In the genomic region with DNA sequence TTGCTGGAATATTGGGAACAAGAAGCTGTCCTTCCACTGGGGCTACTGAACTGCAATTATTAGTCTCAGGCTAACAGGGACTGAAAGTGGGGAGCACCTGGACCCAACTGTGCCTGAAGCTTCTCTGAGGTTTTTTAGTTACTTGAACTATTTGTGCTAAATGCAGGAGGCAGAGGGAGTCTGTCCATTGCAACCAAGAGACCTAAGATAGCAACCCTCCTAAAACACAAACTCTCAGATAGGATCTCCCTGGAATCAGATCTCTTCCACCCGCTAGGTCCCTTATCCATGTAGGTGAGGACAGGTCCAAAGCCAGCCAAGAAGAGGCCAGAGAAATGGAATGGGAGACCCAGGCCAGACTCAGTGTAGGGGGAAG, we compare ENCODE assay signal across 12 cellular contexts. TPM values are rescaled to one million over a fixed set of nuclear protein-coding genes. Genes with fewer than 3 reads are reported as not detected.
DNase-seq lines count a peak whose midpoint lies in the region; ATAC-seq and TF ChIP-seq lines count a peak whose summit lies in the region.
"Had no signal": no experiment of that assay in that cellular context is flagged by ENCODE, and none has a peak within 500 bp of the region (broad histone marks: within the 10 kb centered on the region; RNA-seq: fewer than 3 reads in every experiment).

No MANE protein-coding gene starts in this region.

- H4K20me1 ChIP-seq in fibroblast of lung (ENCODE audit: control insufficient read depth, extremely low read depth, insufficient read depth, low read length), result no peaks in the 10 kb centered on the region

- peak overlapping the region; percentile 80 for H3K27ac Mint-ChIP-seq in Calu3 (ENCODE audit: unreplicated experiment)
- H3K27ac Mint-ChIP-seq in activated CD4-positive, alpha-beta T cell treated with anti-CD3 and anti-CD28 coated beads for 36 hours, result no peak overlapping the region

- H3K4me3 ChIP-seq in Peyer's patch, result no peak overlapping the region
- no peak overlapping the region for H3K4me3 ChIP-seq in fibroblast of lung (replicated peaks in 1 of 4; ENCODE audit: control extremely low read depth in 1 of 4, insufficient read depth in 1 of 4, low read depth in 3 of 4, low read length in 4 of 4)
- H3K4me3 ChIP-seq in sigmoid colon, result no peak overlapping the region

- H3K36me3 ChIP-seq in Peyer's patch, result no peaks in the 10 kb centered on the region
- no peaks in the 10 kb centered on the region for H3K36me3 ChIP-seq in fibroblast of lung (ENCODE audit: control insufficient read depth, insufficient read depth, low read length)
- H3K36me3 ChIP-seq in sigmoid colon, result no peaks in the 10 kb centered on the region

- H3K27ac ChIP-seq in Peyer's patch (peak overlapping the region in 3 of 4 donors; percentile 25 to 78 (median 44)), fibroblast of lung (ENCODE audit: insufficient read depth, low read length) (peak overlapping the region; percentile 78), sigmoid colon (peak overlapping the region; percentile 83 to 99 (median 92))

- H3K4me3 Mint-ChIP-seq in Calu3 (ENCODE audit: low read depth, unreplicated experiment), result peak overlapping the region; percentile 35
- no peak overlapping the region for H3K4me3 Mint-ChIP-seq in activated CD4-positive, alpha-beta T cell treated with anti-CD3 and anti-CD28 coated beads for 36 hours

- DNase-seq in Calu3 (no peak), Peyer's patch (no peak), fibroblast of lung (ENCODE audit: low read depth in 2 of 2) (no peak), sigmoid colon (no peak), ACHN (no peak)
- DNase-seq in activated CD4-positive, alpha-beta T cell treated with anti-CD3 and anti-CD28 coated beads for 36 hours, result no peak
- no peak for DNase-seq in activated CD8-positive, alpha-beta memory T cell treated with anti-CD3 and anti-CD28 coated beads, Interleukin-2, amount 50 U/mL, for 48 hours
- DNase-seq: effector CD4-positive, alpha-beta T cell; NCI-H2081 treated with DMSO at 0.1 percent for 48 hours; stimulated activated CD4-positive, alpha-beta T cell treated with anti-CD3 and anti-CD28 coated beads, Interleukin-12 subunit alpha, Interleukin-12 subunit beta, amount 100 ng/mL, for 4 hours; stimulated activated naive CD4-positive, alpha-beta T cell had no signal

- WGBS in sigmoid colon, 2 donors, result 89 to 94% methylated on average over 1 of the region's 1 CpG

- peaks cover 0 to 84% (median 3%) of the 10 kb centered on the region in 4 donors for H3K4me1 ChIP-seq in Peyer's patch
- peaks cover 40% of the 10 kb centered on the region for H3K4me1 ChIP-seq in fibroblast of lung (ENCODE audit: control insufficient read depth, extremely low read depth, insufficient read depth, low read length)
- H3K4me1 ChIP-seq in sigmoid colon, result peaks cover 0 to 99% (median 98%) of the 10 kb centered on the region in 4 donors

- POLR2A ChIA-PET in activated CD4-positive, alpha-beta T cell treated with anti-CD3 and anti-CD28 coated beads for 36 hours (lab: Charles Lee), result no interaction called here

- no peak for TF ChIP-seq CTCF in Calu3 (IDR thresholded peaks at IDR 0.05; ENCODE audit: unreplicated experiment)
- no peak for TF ChIP-seq CTCF in Peyer's patch (IDR thresholded peaks at IDR 0.05)
- no peak for TF ChIP-seq CTCF in fibroblast of lung (conservative IDR thresholded peaks at IDR 0.05 in 1 of 2, IDR thresholded peaks at IDR 0.05 in 1 of 2; ENCODE audit: low read depth in 1 of 2, low read length in 2 of 2)
- TF ChIP-seq CTCF in sigmoid colon (IDR thresholded peaks at IDR 0.05), result no peak

- H3K9ac ChIP-seq in fibroblast of lung (ENCODE audit: insufficient read depth, low read length), result no peak overlapping the region

- no TSS peak for BruUV-seq in Calu3 (replicated peaks; lab: Mats Ljungman, UMichigan)

- no peak for TF ChIP-seq EP300 in sigmoid colon (IDR thresholded peaks at IDR 0.05)

- no peaks in the 10 kb centered on the region for H3K9me3 Mint-ChIP-seq in Calu3 (ENCODE audit: low read depth, unreplicated experiment)
- H3K9me3 Mint-ChIP-seq in activated CD4-positive, alpha-beta T cell treated with anti-CD3 and anti-CD28 coated beads for 36 hours (ENCODE audit: low read depth), result no peaks in the 10 kb centered on the region

- intact Hi-C loops in Calu3 (cut with micrococcal nuclease; ENCODE audit: unreplicated experiment), result loop anchor here (5.0 kb wide), 2 partner anchors 57 to 218 kb away; no protein-coding TSS in a partner anchor
- intact Hi-C loops in sigmoid colon (cut with DNase I), result no loop called here
- intact Hi-C loops in activated CD4-positive, alpha-beta T cell treated with anti-CD3 and anti-CD28 coated beads for 36 hours (cut with DNase I, micrococcal nuclease), result no loop called here

- H2AFZ ChIP-seq in fibroblast of lung (ENCODE audit: low read length), result no peak overlapping the region

- H3K9me3 ChIP-seq in Peyer's patch (no peaks in the 10 kb centered on the region), fibroblast of lung (ENCODE audit: control insufficient read depth, insufficient read depth, low read depth, low read length) (no peaks in the 10 kb centered on the region), sigmoid colon (no peaks in the 10 kb centered on the region)

- peaks cover 26% of the 10 kb centered on the region for H3K79me2 ChIP-seq in fibroblast of lung (ENCODE audit: control insufficient read depth, insufficient read depth, low read length)

- H3K27me3 ChIP-seq in Peyer's patch (no peaks in the 10 kb centered on the region), fibroblast of lung (ENCODE audit: control insufficient read depth, insufficient read depth, low read length) (no peaks in the 10 kb centered on the region), sigmoid colon (no peaks in the 10 kb centered on the region)

- no peaks in the 10 kb centered on the region for H3K27me3 Mint-ChIP-seq in Calu3 (ENCODE audit: unreplicated experiment)
- H3K27me3 Mint-ChIP-seq in activated CD4-positive, alpha-beta T cell treated with anti-CD3 and anti-CD28 coated beads for 36 hours, result no peaks in the 10 kb centered on the region

- H3K4me1 Mint-ChIP-seq in Calu3 (ENCODE audit: low read depth, unreplicated experiment), result peaks cover 84% of the 10 kb centered on the region
- H3K4me1 Mint-ChIP-seq in activated CD4-positive, alpha-beta T cell treated with anti-CD3 and anti-CD28 coated beads for 36 hours, result peaks cover 25% of the 10 kb centered on the region

- no peak for ATAC-seq in activated CD4-positive, alpha-beta T cell treated with anti-CD3 and anti-CD28 coated beads for 36 hours
- no peak for ATAC-seq in HG03442 (IDR thresholded peaks at IDR 0.05; ENCODE audit: unreplicated experiment)

- in situ Hi-C loops in ACHN (cut with HindIII; ENCODE audit: low pct_ligation_motif_present, low pct_unique_long_range_greater_than_20kb, low sequenced_read_pairs), result no loop called here

- TF ChIP-seq POLR2A in Peyer's patch (IDR thresholded peaks at IDR 0.05), result no peak
- no peak for TF ChIP-seq POLR2A in sigmoid colon (IDR thresholded peaks at IDR 0.05)

- H3K4me2 ChIP-seq in fibroblast of lung (ENCODE audit: extremely low read depth, insufficient read depth, low read length), result no peak overlapping the region

- CTCF ChIA-PET in Calu3 (lab: Charles Lee), result interaction anchor here (1.0 to 2.9 kb wide), 5 partner anchors 9 to 255 kb away, joined by 3 to 12 read pairs (median 4); no protein-coding TSS in a partner anchor
- CTCF ChIA-PET in activated CD4-positive, alpha-beta T cell treated with anti-CD3 and anti-CD28 coated beads for 36 hours (lab: Charles Lee), result interaction anchor here (0.7 to 1.3 kb wide), 3 partner anchors 15 to 452 kb away, joined by 3 to 4 read pairs (median 3); no protein-coding TSS in a partner anchor

- peaks cover 80% of the 10 kb centered on the region for H3K36me3 Mint-ChIP-seq in Calu3 (ENCODE audit: insufficient read depth, unreplicated experiment)
- H3K36me3 Mint-ChIP-seq in activated CD4-positive, alpha-beta T cell treated with anti-CD3 and anti-CD28 coated beads for 36 hours (ENCODE audit: low read depth), result no peaks in the 10 kb centered on the region

RNA-seq across cellular contexts. Expression of a gene that starts 58.1 kb away (rescaled TPM):
- total RNA-seq in Calu3 (2022) (325 and 348 TPM in 2 replicates), Peyer's patch (100 to 1,000 TPM; 105 to 330 (median 148) TPM), fibroblast of lung (13.1 and 17.2 TPM in 2 replicates), sigmoid colon (100 to 1,000 TPM in 1 of 4 donors, 10 to 100 TPM in 3; 42.5 to 134 (median 73.5) TPM)
- polyA plus RNA-seq in fibroblast of lung (6.1 and 7.2 TPM in 2 replicates), sigmoid colon (10 to 100 TPM; 18.6 to 81.8 (median 24.7) TPM)
- 49.7 and 79.6 TPM in 2 replicates for polyA plus RNA-seq in fibroblast of lung (2012)
- polyA minus RNA-seq in fibroblast of lung (ENCODE audit: low replicate concordance), result 29.1 and 47.4 TPM in 2 replicates
- total RNA-seq in activated CD4-positive, alpha-beta T cell treated with anti-CD3 and anti-CD28 coated beads for 36 hours, result 100 to 1,000 TPM; 103 to 115 TPM
